In genomic region chr19:46601318-46602224, GRCh38 we compare ENCODE assay signal across 1 cellular context.
A peak's percentile ranks its signal among the peaks of the same experiment; 100 is the strongest.
TF ChIP-seq lines count a peak whose summit lies in the region.

CALM3 (plus strand) TSS chr19:46601330; CDS start chr19:46601435, 105 bp downstream.

TF ChIP-seq in HepG2, 621 proteins besides CTCF, POLR2A, EP300 and RAD21 (continued from another document):
- TF ChIP-seq BCL3 (CRISPR knock-in tag; IDR thresholded peaks at IDR 0.05) (peak; percentile 14; the same call in 1 of the 2 replicates), ZNF446 (CRISPR knock-in tag; IDR thresholded peaks at IDR 0.05) (no peak; the same call in 1 of the 2 replicates), NFYB (CRISPR knock-in tag; IDR thresholded peaks at IDR 0.05) (no peak), CBX5 (CRISPR knock-in tag; IDR thresholded peaks at IDR 0.05; ENCODE audit: borderline replicate concordance) (no peak), ZNF431 (CRISPR knock-in tag; IDR thresholded peaks at IDR 0.05; ENCODE audit: borderline replicate concordance, low read depth) (0 out of 2 replicates have a peak, but pooled peaks have one; percentile 50), E2F2 (CRISPR knock-in tag; IDR thresholded peaks at IDR 0.05; ENCODE audit: borderline replicate concordance) (no peak), ZNF547 (CRISPR knock-in tag; IDR thresholded peaks at IDR 0.05) (no peak), GFI1 (CRISPR knock-in tag; IDR thresholded peaks at IDR 0.05; ENCODE audit: borderline replicate concordance) (no peak), ATF6 (CRISPR knock-in tag; conservative IDR thresholded peaks at IDR 0.05) (no peak), FIP1L1 (IDR thresholded peaks at IDR 0.05; ENCODE audit: borderline replicate concordance, insufficient read depth, low read depth, low read length) (no peak), ETV6 (CRISPR knock-in tag; conservative IDR thresholded peaks at IDR 0.05) (no peak), JARID2 (CRISPR knock-in tag; IDR thresholded peaks at IDR 0.05; ENCODE audit: insufficient replicate concordance) (no peak), ZSCAN30 (CRISPR knock-in tag; IDR thresholded peaks at IDR 0.05) (no peak), ZBTB14 (CRISPR knock-in tag; IDR thresholded peaks at IDR 0.05) (peak; percentile 72), MED8 (CRISPR knock-in tag; IDR thresholded peaks at IDR 0.05; ENCODE audit: insufficient replicate concordance) (no peak), ZNF337 (CRISPR knock-in tag; IDR thresholded peaks at IDR 0.05; ENCODE audit: borderline replicate concordance, low read depth) (0 out of 2 replicates have a peak, but pooled peaks have one; percentile 57), ZNF451 (CRISPR knock-in tag; IDR thresholded peaks at IDR 0.05) (0 out of 2 replicates have a peak, but pooled peaks have one; percentile 14), JUNB (CRISPR knock-in tag; IDR thresholded peaks at IDR 0.05; ENCODE audit: borderline replicate concordance) (no peak), ZNF343 (CRISPR knock-in tag; IDR thresholded peaks at IDR 0.05) (0 out of 2 replicates have a peak, but pooled peaks have one; percentile 24), ZNF770 (CRISPR knock-in tag; IDR thresholded peaks at IDR 0.05) (no peak), CERS6 (CRISPR knock-in tag; IDR thresholded peaks at IDR 0.05) (no peak), TFE3 (CRISPR knock-in tag; IDR thresholded peaks at IDR 0.05) (no peak), SMC3 (IDR thresholded peaks at IDR 0.05; ENCODE audit: low read length) (no peak), RNF219 (CRISPR knock-in tag; IDR thresholded peaks at IDR 0.05) (no peak), SALL2 (CRISPR knock-in tag; IDR thresholded peaks at IDR 0.05) (no peak), AGO1 (IDR thresholded peaks at IDR 0.05; ENCODE audit: low read depth, low read length, poor library complexity, severe bottlenecking) (peak; percentile 10), ZBTB7B (CRISPR knock-in tag; IDR thresholded peaks at IDR 0.05) (0 out of 2 replicates have a peak, but pooled peaks have one; percentile 13), FLYWCH1 (CRISPR knock-in tag; IDR thresholded peaks at IDR 0.05) (peak; percentile 11; the same call in 1 of the 2 replicates), NRL (CRISPR knock-in tag; IDR thresholded peaks at IDR 0.05; ENCODE audit: borderline replicate concordance) (peak; percentile 15), ZNF790 (CRISPR knock-in tag; IDR thresholded peaks at IDR 0.05; ENCODE audit: borderline replicate concordance) (0 out of 2 replicates have a peak, but pooled peaks have one; percentile 6), MBNL3 (CRISPR knock-in tag; conservative IDR thresholded peaks at IDR 0.05) (no peak), ZFY (CRISPR knock-in tag; IDR thresholded peaks at IDR 0.05) (no peak; the same call in 1 of the 2 replicates), ZNF556 (CRISPR knock-in tag; IDR thresholded peaks at IDR 0.05; ENCODE audit: borderline replicate concordance) (no peak), ZBTB42 (CRISPR knock-in tag; IDR thresholded peaks at IDR 0.05) (peak; percentile 12; the same call in 1 of the 2 replicates), ZFP36L1 (CRISPR knock-in tag; IDR thresholded peaks at IDR 0.05) (no peak), ZNF691 (CRISPR knock-in tag; IDR thresholded peaks at IDR 0.05; ENCODE audit: borderline replicate concordance, low read depth) (no peak), RNF2 (conservative IDR thresholded peaks at IDR 0.05; ENCODE audit: low read depth) (no peak), LRRFIP1 (CRISPR knock-in tag; conservative IDR thresholded peaks at IDR 0.05) (no peak)
